In the genomic region with DNA sequence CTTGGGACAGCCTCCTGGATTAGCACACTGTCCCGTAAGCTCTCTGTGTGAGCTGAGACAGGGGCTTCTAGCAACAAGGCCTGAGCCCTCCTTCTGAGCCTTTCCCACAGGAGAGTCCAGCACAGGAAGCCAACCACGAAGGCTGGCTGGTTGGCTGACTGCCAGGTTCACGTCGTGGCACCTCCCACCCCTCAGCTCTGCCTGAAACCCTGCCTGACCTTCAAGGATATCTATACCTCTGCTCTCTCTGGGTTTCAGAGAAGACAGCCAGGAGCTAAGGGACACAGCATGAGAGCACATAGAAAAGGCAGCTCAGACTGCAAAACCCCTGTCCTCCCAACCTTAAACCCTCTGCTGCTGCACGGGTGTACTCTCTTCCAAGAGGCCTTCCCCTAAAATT, we compare ENCODE assay signal across 14 cellular contexts. TPM values are rescaled to one million over a fixed set of nuclear protein-coding genes. Genes with fewer than 3 reads are reported as not detected.
A peak's percentile ranks its signal among the peaks of the same experiment; 100 is the strongest.
DNase-seq lines count a peak whose midpoint lies in the region; TF ChIP-seq lines count a peak whose summit lies in the region.
"Had no signal": no experiment of that assay in that cellular context is flagged by ENCODE, and none has a peak within 500 bp of the region (broad histone marks: within the 10 kb centered on the region; RNA-seq: fewer than 3 reads in every experiment).

No MANE protein-coding gene starts in this region.

- intact Hi-C loops in activated T-helper 2 cell treated with anti-CD3 and anti-CD28 coated beads, Interferon-gamma antibody, Interleukin-2, Interleukin-4, amounts not matched to agents 10 μg/mL and 5 μg/mL and 100 μg/mL, durations not matched to agents 14 hours and 24 hours and 36 hours (cut with micrococcal nuclease) = no loop called here
- intact Hi-C loops in breast epithelium (cut with DNase I; ENCODE audit: low total_unique reads) = no loop called here

- H3K9me3 Mint-ChIP-seq in activated T-helper 2 cell treated with anti-CD3 and anti-CD28 coated beads, Interferon-gamma antibody, Interleukin-2, Interleukin-4, amounts not matched to agents 10 μg/mL and 5 μg/mL and 100 μg/mL, durations not matched to agents 14 hours and 24 hours and 36 hours = no peaks in the 10 kb centered on the region

- no peaks in the 10 kb centered on the region for H3K36me3 ChIP-seq in BE2C
- H3K36me3 ChIP-seq in breast epithelium = no peaks in the 10 kb centered on the region

- H3K9me3 ChIP-seq in BE2C = no peaks in the 10 kb centered on the region
- no peaks in the 10 kb centered on the region for H3K9me3 ChIP-seq in breast epithelium

- H3K27me3 ChIP-seq in BE2C = no peaks in the 10 kb centered on the region
- peaks cover 0 to 16% of the 10 kb centered on the region in 2 donors for H3K27me3 ChIP-seq in breast epithelium

- H3K4me3 ChIP-seq in BE2C (ENCODE audit: low read depth, low read length) = no peak overlapping the region
- no peak overlapping the region for H3K4me3 ChIP-seq in breast epithelium

- H3K27ac ChIP-seq in breast epithelium = no peak overlapping the region
- H3K27ac ChIP-seq: RWPE1 had no signal

- H3K4me1 ChIP-seq in BE2C = no peaks in the 10 kb centered on the region
- no peaks in the 10 kb centered on the region for H3K4me1 ChIP-seq in breast epithelium

- H3K4me1 Mint-ChIP-seq in activated T-helper 2 cell treated with anti-CD3 and anti-CD28 coated beads, Interferon-gamma antibody, Interleukin-2, Interleukin-4, amounts not matched to agents 10 μg/mL and 5 μg/mL and 100 μg/mL, durations not matched to agents 14 hours and 24 hours and 36 hours (ENCODE audit: low read depth) = no peaks in the 10 kb centered on the region

- H3K27me3 Mint-ChIP-seq in activated T-helper 2 cell treated with anti-CD3 and anti-CD28 coated beads, Interferon-gamma antibody, Interleukin-2, Interleukin-4, amounts not matched to agents 10 μg/mL and 5 μg/mL and 100 μg/mL, durations not matched to agents 14 hours and 24 hours and 36 hours (ENCODE audit: low read depth) = peaks cover 6% of the 10 kb centered on the region

- H3K36me3 Mint-ChIP-seq in activated T-helper 2 cell treated with anti-CD3 and anti-CD28 coated beads, Interferon-gamma antibody, Interleukin-2, Interleukin-4, amounts not matched to agents 10 μg/mL and 5 μg/mL and 100 μg/mL, durations not matched to agents 14 hours and 24 hours and 36 hours (ENCODE audit: low read depth) = no peaks in the 10 kb centered on the region
- H3K36me3 Mint-ChIP-seq: CD4-positive, CD25-positive, alpha-beta regulatory T cell had no signal

- no peak overlapping the region for H3K27ac Mint-ChIP-seq in activated T-helper 2 cell treated with anti-CD3 and anti-CD28 coated beads, Interferon-gamma antibody, Interleukin-2, Interleukin-4, amounts not matched to agents 10 μg/mL and 5 μg/mL and 100 μg/mL, durations not matched to agents 14 hours and 24 hours and 36 hours
- H3K27ac Mint-ChIP-seq: CD4-positive, CD25-positive, alpha-beta regulatory T cell had no signal

- peak; percentile 51 for DNase-seq in BE2C
- DNase-seq in COLO668 (lab: John Stamatoyannopoulos, UW; ENCODE audit: unreplicated experiment) = peak; percentile 55
- DNase-seq in NCI-H2227 treated with DMSO at 0.1 percent for 48 hours (lab: John Stamatoyannopoulos, UW) = peak; percentile 38
- peak; percentile 30 for DNase-seq in ecto neural progenitor cell (ENCODE audit: low spot score)
- no peak for DNase-seq in activated T-helper 2 cell treated with anti-CD3 and anti-CD28 coated beads, Interferon-gamma antibody, Interleukin-2, Interleukin-4, amounts not matched to agents 10 μg/mL and 5 μg/mL and 100 μg/mL, durations not matched to agents 14 hours and 24 hours and 36 hours (ENCODE audit: low spot score)
- DNase-seq in breast epithelium (ENCODE audit: low spot score in 2 of 2) = no peak
- no peak for DNase-seq in RPMI8226
- DNase-seq: CD4-positive, CD25-positive, alpha-beta regulatory T cell; H7; NCI-H187; NCI-H2171; NCI-H524; T-helper 2 cell had no signal

- H3K4me3 Mint-ChIP-seq in activated T-helper 2 cell treated with anti-CD3 and anti-CD28 coated beads, Interferon-gamma antibody, Interleukin-2, Interleukin-4, amounts not matched to agents 10 μg/mL and 5 μg/mL and 100 μg/mL, durations not matched to agents 14 hours and 24 hours and 36 hours (ENCODE audit: low read depth) = no peak overlapping the region
- H3K4me3 Mint-ChIP-seq: CD4-positive, CD25-positive, alpha-beta regulatory T cell had no signal

- TF ChIP-seq POLR2A in breast epithelium (IDR thresholded peaks at IDR 0.05) = no peak

- no peak for TF ChIP-seq CTCF in BE2C (IDR thresholded peaks at IDR 0.05; ENCODE audit: low read depth, low read length)
- no peak for TF ChIP-seq CTCF in breast epithelium (IDR thresholded peaks at IDR 0.05)

RNA-seq across cellular contexts. Expression of a gene that starts 13.9 kb away (rescaled TPM):
- 3.1 TPM for polyA plus RNA-seq in BE2C (2012; ENCODE audit: insufficient read depth, insufficient read length, low read depth)
- total RNA-seq in activated T-helper 2 cell treated with anti-CD3 and anti-CD28 coated beads, Interferon-gamma antibody, Interleukin-2, Interleukin-4, amounts not matched to agents 10 μg/mL and 5 μg/mL and 100 μg/mL, durations not matched to agents 14 hours and 24 hours and 36 hours = 0.32 and 0.48 TPM in 2 replicates
- under 1 TPM; 0.15 to 0.33 (median 0.16) TPM for total RNA-seq in breast epithelium

RNA-seq across cellular contexts. Expression of a gene that starts 56.0 kb away (rescaled TPM):
- 31.6 TPM for polyA plus RNA-seq in BE2C (2012; ENCODE audit: insufficient read depth, insufficient read length, low read depth)
- 58.7 and 59.3 TPM in 2 replicates for total RNA-seq in activated T-helper 2 cell treated with anti-CD3 and anti-CD28 coated beads, Interferon-gamma antibody, Interleukin-2, Interleukin-4, amounts not matched to agents 10 μg/mL and 5 μg/mL and 100 μg/mL, durations not matched to agents 14 hours and 24 hours and 36 hours
- 10 to 100 TPM; 25.0 to 36.7 (median 29.6) TPM for total RNA-seq in breast epithelium

Comparison
In these comparisons a context has a peak if more than half of its experiments do, and no peak if none do; other contexts are left out.
1. DNase-seq: peak in BE2C (single experiment), COLO668 (single experiment), NCI-H2227 treated with DMSO at 0.1 percent for 48 hours (single experiment) and ecto neural progenitor cell (single experiment); none in activated T-helper 2 cell treated with anti-CD3 and anti-CD28 coated beads, Interferon-gamma antibody, Interleukin-2, Interleukin-4, amounts not matched to agents 10 μg/mL and 5 μg/mL and 100 μg/mL, durations not matched to agents 14 hours and 24 hours and 36 hours (single experiment), breast epithelium (0 of 2) and RPMI8226 (single experiment).